ENCODE assay signal across 8 cellular contexts in genomic region chrX:125203379-125203736, GRCh38.
DNase-seq lines count a peak whose midpoint lies in the region; ATAC-seq and TF ChIP-seq lines count a peak whose summit lies in the region.

No MANE protein-coding gene starts in this region.

- H3K9me2 ChIP-seq in hepatocyte (replicated peaks; ENCODE audit: insufficient read depth), result no peaks in the 10 kb centered on the region

- H3K4me2 ChIP-seq in hepatocyte, result peak overlapping the region; percentile 87
- H3K4me2 ChIP-seq in smooth muscle cell, result peak overlapping the region; percentile 80

- H3K79me2 ChIP-seq in hepatocyte (no peaks in the 10 kb centered on the region), smooth muscle cell (ENCODE audit: low read depth) (no peaks in the 10 kb centered on the region)

- H3K36me3 Mint-ChIP-seq in T-helper 17 cell (ENCODE audit: low read depth), result no peaks in the 10 kb centered on the region

- H3K36me3 ChIP-seq in hepatocyte (replicated peaks; ENCODE audit: insufficient read depth, low read depth) (no peaks in the 10 kb centered on the region), smooth muscle cell (ENCODE audit: low read depth) (no peaks in the 10 kb centered on the region)

- H3K4me1 ChIP-seq in hepatocyte (ENCODE audit: insufficient read depth), result no peaks in the 10 kb centered on the region
- H3K4me1 ChIP-seq in smooth muscle cell (ENCODE audit: low read depth), result no peaks in the 10 kb centered on the region

- H3K4me3 Mint-ChIP-seq in T-helper 17 cell, result peak overlapping the region; percentile 80

- H3K27ac Mint-ChIP-seq in T-helper 17 cell, result no peak overlapping the region

- H3K27me3 ChIP-seq in hepatocyte (peaks cover 20% of the 10 kb centered on the region), smooth muscle cell (ENCODE audit: low read depth) (peaks cover 33% of the 10 kb centered on the region)

- H3K27ac ChIP-seq in hepatocyte (no peak overlapping the region), smooth muscle cell (ENCODE audit: low read depth) (no peak overlapping the region)

- H3K9ac ChIP-seq in smooth muscle cell (ENCODE audit: low read depth), result no peak overlapping the region

- H3K9me3 ChIP-seq in T-helper 17 cell (ENCODE audit: control insufficient read depth, low read length, poor library complexity, severe bottlenecking) (no peaks in the 10 kb centered on the region), hepatocyte (ENCODE audit: low read depth) (no peaks in the 10 kb centered on the region), smooth muscle cell (replicated peaks; ENCODE audit: low read depth) (no peaks in the 10 kb centered on the region)

- H2AFZ ChIP-seq in hepatocyte (peak overlapping the region; percentile 66), smooth muscle cell (ENCODE audit: low read depth) (peak overlapping the region; percentile 23)

- no peaks in the 10 kb centered on the region for H3F3A ChIP-seq in smooth muscle cell (ENCODE audit: low read depth)

- peaks cover 14% of the 10 kb centered on the region for H3K4me1 Mint-ChIP-seq in T-helper 17 cell

- ATAC-seq in T-helper 17 cell (no peak), HG02840 (IDR thresholded peaks at IDR 0.05; ENCODE audit: low FRiP score, unreplicated experiment) (no peak)

- DNase-seq in DMS 273 (lab: John Stamatoyannopoulos, UW; ENCODE audit: unreplicated experiment) (peak; percentile 29), DMS 273 treated with DMSO at 0.1 percent for 48 hours (lab: John Stamatoyannopoulos, UW) (no peak), T-helper 17 cell (no peak), hepatocyte (ENCODE audit: low spot score) (no peak), smooth muscle cell (lab: John Stamatoyannopoulos, UW; ENCODE audit: unreplicated experiment) (peak; percentile 12), HPDE6-E6E7 (ENCODE audit: extremely low spot score) (no peak), globus pallidus (ENCODE audit: low spot score) (no peak)

- H3K4me3 ChIP-seq in hepatocyte, result no peak overlapping the region
- H3K4me3 ChIP-seq in smooth muscle cell, result peak overlapping the region; percentile 48

- no peak for TF ChIP-seq CTCF in hepatocyte (IDR thresholded peaks at IDR 0.05; ENCODE audit: poor library complexity)
- no peak for TF ChIP-seq CTCF in smooth muscle cell (IDR thresholded peaks at IDR 0.05; ENCODE audit: borderline replicate concordance, insufficient read depth, poor library complexity, severe bottlenecking)

- H4K20me1 ChIP-seq in hepatocyte (ENCODE audit: insufficient read depth, poor library complexity, severe bottlenecking) (no peaks in the 10 kb centered on the region), smooth muscle cell (ENCODE audit: low read depth) (no peaks in the 10 kb centered on the region)

- H3K27me3 Mint-ChIP-seq in T-helper 17 cell, result peaks cover 35% of the 10 kb centered on the region

- WGBS in hepatocyte (ENCODE audit: low lambda C conversion rate, missing lambda C conversion rate), result 31% methylated on average over 19 of the region's 25 CpGs
- WGBS in smooth muscle cell (ENCODE audit: low lambda C conversion rate), result 39% methylated on average over 23 of the region's 25 CpGs

Comparison
In these comparisons a context has a peak if more than half of its experiments do, and no peak if none do; other contexts are left out.
1. DNase-seq: peak in DMS 273 (single experiment) and smooth muscle cell (single experiment); none in DMS 273 treated with DMSO at 0.1 percent for 48 hours (single experiment), T-helper 17 cell (0 of 3), hepatocyte (single experiment), HPDE6-E6E7 (single experiment) and globus pallidus (single experiment).